ENCODE assay signal across 1 cellular context in the genomic region with DNA sequence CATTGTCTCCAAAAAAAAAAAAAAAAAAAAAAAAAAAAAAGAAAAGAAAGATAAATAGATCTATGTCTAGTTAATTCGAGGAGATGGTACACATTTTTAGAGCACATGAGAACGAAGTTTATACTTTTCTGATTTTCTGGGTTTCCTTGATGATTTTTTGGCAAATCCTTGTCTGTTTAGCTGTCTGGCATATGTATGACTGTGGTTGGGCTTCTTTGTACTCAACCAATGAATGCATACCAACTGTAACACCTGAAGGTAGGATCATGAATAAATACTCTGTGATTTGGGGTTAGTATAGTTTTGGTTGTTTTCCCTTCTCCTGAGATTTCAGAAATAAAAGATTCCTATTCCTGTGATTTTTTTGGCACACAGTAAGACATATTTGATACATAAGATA.
TF ChIP-seq lines count a peak whose summit lies in the region.

No MANE protein-coding gene starts in this region.

TF ChIP-seq in endothelial cell of umbilical vein, 7 proteins besides CTCF, POLR2A, EP300 and RAD21 (continued from another document):
- no peak for TF ChIP-seq MAX (IDR thresholded peaks at IDR 0.05; ENCODE audit: insufficient read depth, insufficient read length)
